1 cellular context compared by ENCODE assay signal in the genomic region with DNA sequence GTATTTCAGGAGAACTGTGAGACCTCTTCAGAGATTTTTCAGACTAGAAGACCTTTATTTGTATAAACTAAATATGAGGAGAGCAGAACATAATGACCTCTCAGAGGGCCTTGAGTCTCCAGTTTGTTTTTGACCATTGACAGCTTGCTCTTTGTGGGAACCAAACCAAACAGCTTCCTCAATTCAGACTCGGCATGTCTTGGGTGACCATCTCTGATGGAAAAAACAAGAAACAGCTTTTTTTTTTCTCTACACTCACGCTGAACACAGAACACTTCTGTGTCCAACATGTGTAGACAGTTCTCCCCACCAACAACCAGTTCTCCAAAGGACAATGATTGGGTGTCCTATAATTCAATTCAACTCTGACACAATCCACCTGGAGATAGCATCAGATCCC.
TF ChIP-seq lines count a peak whose summit lies in the region.

No MANE protein-coding gene starts in this region.

TF ChIP-seq in HepG2, 621 proteins besides CTCF, POLR2A, EP300 and RAD21:
- TF ChIP-seq, protein P1, sequence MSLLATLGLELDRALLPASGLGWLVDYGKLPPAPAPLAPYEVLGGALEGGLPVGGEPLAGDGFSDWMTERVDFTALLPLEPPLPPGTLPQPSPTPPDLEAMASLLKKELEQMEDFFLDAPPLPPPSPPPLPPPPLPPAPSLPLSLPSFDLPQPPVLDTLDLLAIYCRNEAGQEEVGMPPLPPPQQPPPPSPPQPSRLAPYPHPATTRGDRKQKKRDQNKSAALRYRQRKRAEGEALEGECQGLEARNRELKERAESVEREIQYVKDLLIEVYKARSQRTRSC (CRISPR knock-in tag; IDR thresholded peaks at IDR 0.05; ENCODE audit: low read depth), result no peak
- TF ChIP-seq IKZF1 (IDR thresholded peaks at IDR 0.05) (no peak), IKZF4 (CRISPR knock-in tag; IDR thresholded peaks at IDR 0.05; ENCODE audit: borderline replicate concordance, low read depth, not compliant biosample characterization) (no peak), ZNF749 (CRISPR knock-in tag; IDR thresholded peaks at IDR 0.05; ENCODE audit: borderline replicate concordance) (no peak), MZF1 (CRISPR knock-in tag; IDR thresholded peaks at IDR 0.05; ENCODE audit: borderline replicate concordance) (no peak)
- TF ChIP-seq, protein P2, sequence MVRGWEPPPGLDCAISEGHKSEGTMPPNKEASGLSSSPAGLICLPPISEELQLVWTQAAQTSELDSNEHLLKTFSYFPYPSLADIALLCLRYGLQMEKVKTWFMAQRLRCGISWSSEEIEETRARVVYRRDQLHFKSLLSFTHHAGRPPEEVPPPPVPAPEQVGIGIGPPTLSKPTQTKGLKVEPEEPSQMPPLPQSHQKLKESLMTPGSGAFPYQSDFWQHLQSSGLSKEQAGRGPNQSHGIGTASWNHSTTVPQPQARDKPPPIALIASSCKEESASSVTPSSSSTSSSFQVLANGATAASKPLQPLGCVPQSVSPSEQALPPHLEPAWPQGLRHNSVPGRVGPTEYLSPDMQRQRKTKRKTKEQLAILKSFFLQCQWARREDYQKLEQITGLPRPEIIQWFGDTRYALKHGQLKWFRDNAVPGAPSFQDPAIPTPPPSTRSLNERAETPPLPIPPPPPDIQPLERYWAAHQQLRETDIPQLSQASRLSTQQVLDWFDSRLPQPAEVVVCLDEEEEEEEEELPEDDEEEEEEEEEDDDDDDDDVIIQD (CRISPR knock-in tag; IDR thresholded peaks at IDR 0.05; ENCODE audit: low read depth), result no peak
- TF ChIP-seq, protein P3, sequence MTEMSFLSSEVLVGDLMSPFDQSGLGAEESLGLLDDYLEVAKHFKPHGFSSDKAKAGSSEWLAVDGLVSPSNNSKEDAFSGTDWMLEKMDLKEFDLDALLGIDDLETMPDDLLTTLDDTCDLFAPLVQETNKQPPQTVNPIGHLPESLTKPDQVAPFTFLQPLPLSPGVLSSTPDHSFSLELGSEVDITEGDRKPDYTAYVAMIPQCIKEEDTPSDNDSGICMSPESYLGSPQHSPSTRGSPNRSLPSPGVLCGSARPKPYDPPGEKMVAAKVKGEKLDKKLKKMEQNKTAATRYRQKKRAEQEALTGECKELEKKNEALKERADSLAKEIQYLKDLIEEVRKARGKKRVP (CRISPR knock-in tag; IDR thresholded peaks at IDR 0.05), result no peak
- TF ChIP-seq, protein P4, sequence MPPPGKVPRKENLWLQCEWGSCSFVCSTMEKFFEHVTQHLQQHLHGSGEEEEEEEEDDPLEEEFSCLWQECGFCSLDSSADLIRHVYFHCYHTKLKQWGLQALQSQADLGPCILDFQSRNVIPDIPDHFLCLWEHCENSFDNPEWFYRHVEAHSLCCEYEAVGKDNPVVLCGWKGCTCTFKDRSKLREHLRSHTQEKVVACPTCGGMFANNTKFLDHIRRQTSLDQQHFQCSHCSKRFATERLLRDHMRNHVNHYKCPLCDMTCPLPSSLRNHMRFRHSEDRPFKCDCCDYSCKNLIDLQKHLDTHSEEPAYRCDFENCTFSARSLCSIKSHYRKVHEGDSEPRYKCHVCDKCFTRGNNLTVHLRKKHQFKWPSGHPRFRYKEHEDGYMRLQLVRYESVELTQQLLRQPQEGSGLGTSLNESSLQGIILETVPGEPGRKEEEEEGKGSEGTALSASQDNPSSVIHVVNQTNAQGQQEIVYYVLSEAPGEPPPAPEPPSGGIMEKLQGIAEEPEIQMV (CRISPR knock-in tag; IDR thresholded peaks at IDR 0.05; ENCODE audit: low read depth), result no peak
